ENCODE assay signal across 6 cellular contexts in genomic region chr19:1606138-1606651, GRCh38. TPM values are rescaled to one million over a fixed set of nuclear protein-coding genes. Genes with fewer than 3 reads are reported as not detected.
DNase-seq lines count a peak whose midpoint lies in the region; ATAC-seq and TF ChIP-seq lines count a peak whose summit lies in the region.

No MANE protein-coding gene starts in this region.

- 17% methylated on average over 1 of the region's 16 CpGs; no CpG with 5 or more reads in 1 of the 2 donors for WGBS in gastroesophageal sphincter (ENCODE audit: low coverage in 1 of 2), 2 donors

- TF ChIP-seq EP300 in gastroesophageal sphincter (IDR thresholded peaks at IDR 0.05): no peak

- peak overlapping the region; percentile 58 to 96 for H3K4me3 ChIP-seq in gastroesophageal sphincter
- H3K4me3 ChIP-seq in thoracic aorta: peak overlapping the region; percentile 98

- TF ChIP-seq CTCF in gastroesophageal sphincter (IDR thresholded peaks at IDR 0.05) (no peak), thoracic aorta (IDR thresholded peaks at IDR 0.05) (no peak)

- H3K9me3 ChIP-seq in gastroesophageal sphincter (no peaks in the 10 kb centered on the region), thoracic aorta (no peaks in the 10 kb centered on the region)

- peaks cover 0 to 29% of the 10 kb centered on the region in 2 donors for H3K36me3 ChIP-seq in gastroesophageal sphincter
- no peaks in the 10 kb centered on the region for H3K36me3 ChIP-seq in thoracic aorta

- H3K27ac ChIP-seq in gastroesophageal sphincter (peak overlapping the region; percentile 32 to 95 (median 91)), thoracic aorta (peak overlapping the region; percentile 85 to 91)

- H3K4me1 ChIP-seq in gastroesophageal sphincter (peaks cover 0 to 48% (median 26%) of the 10 kb centered on the region in 3 donors), thoracic aorta (ENCODE audit: control insufficient read depth in 1 of 2, low read depth in 2 of 2) (peaks cover 23 to 33% of the 10 kb centered on the region in 2 donors)

- ATAC-seq in gastroesophageal sphincter (peak; percentile 2), thoracic aorta (ENCODE audit: insufficient number of reproducible peaks, low FRiP score, low read depth) (no peak)

- DNase-seq in DMS53 (lab: John Stamatoyannopoulos, UW): peak; percentile 70
- DNase-seq in DMS53 treated with DMSO at 0.1 percent for 48 hours (lab: John Stamatoyannopoulos, UW; ENCODE audit: unreplicated experiment): no peak
- DNase-seq in thoracic aorta (ENCODE audit: low spot score): no peak
- no peak for DNase-seq in T1000 (lab: John Stamatoyannopoulos, UW)
- no peak for DNase-seq in iPS-NIHi11 (ENCODE audit: low spot score)

- no peak for TF ChIP-seq POLR2A in gastroesophageal sphincter (IDR thresholded peaks at IDR 0.05)

- H3K27me3 ChIP-seq in gastroesophageal sphincter (no peaks in the 10 kb centered on the region), thoracic aorta (replicated peaks; ENCODE audit: insufficient read depth) (no peaks in the 10 kb centered on the region)

RNA-seq across cellular contexts. Expression of gene UQCR11, which starts 0.9 kb away (rescaled TPM):
- total RNA-seq in gastroesophageal sphincter (100 to 1,000 TPM in 1 of 4 donors, 10 to 100 TPM in 3; 78.2 to 102 (median 92.4) TPM), thoracic aorta (10 to 100 TPM; 32.7 to 51.9 TPM)

RNA-seq across cellular contexts. Expression of gene MBD3, which starts 13.5 kb away (rescaled TPM):
- total RNA-seq in gastroesophageal sphincter (100 to 1,000 TPM in 1 of 4 donors, 10 to 100 TPM in 3; 80.3 to 159 (median 95.7) TPM), thoracic aorta (100 to 1,000 TPM in 1 of 2 donors, 10 to 100 TPM in 1; 97.8 to 102 TPM)

RNA-seq across cellular contexts. Expression of gene MEX3D, which starts 38.1 kb away (rescaled TPM):
- 10 to 100 TPM; 18.8 to 47.8 (median 28.7) TPM for total RNA-seq in gastroesophageal sphincter
- total RNA-seq in thoracic aorta: 10 to 100 TPM; 23.4 to 26.4 TPM

RNA-seq across cellular contexts. Expression of gene TCF3, which starts 46.2 kb away (rescaled TPM):
- 10 to 100 TPM; 21.2 to 62.0 (median 39.6) TPM for total RNA-seq in gastroesophageal sphincter
- 10 to 100 TPM; 46.0 to 52.5 TPM for total RNA-seq in thoracic aorta
